Comparison of ENCODE assay signal across 23 cellular contexts in genomic region chr15:48470096-48470495, GRCh38.
DNase-seq lines count a peak whose midpoint lies in the region; FAIRE-seq and TF ChIP-seq lines count a peak whose summit lies in the region.
"Had no signal": no experiment of that assay in that cellular context is flagged by ENCODE, and none has a peak within 500 bp of the region (broad histone marks: within the 10 kb centered on the region; RNA-seq: fewer than 3 reads in every experiment).

No MANE protein-coding gene starts in this region.

- H3K4me3 ChIP-seq in astrocyte (ENCODE audit: insufficient read depth, low read depth, low read length) (no peak overlapping the region), mesenchymal stem cell (ENCODE audit: insufficient read depth in 1 of 2, low read depth in 1 of 2, low read length in 2 of 2) (no peak overlapping the region), subcutaneous abdominal adipose tissue (ENCODE audit: low read depth in 1 of 5, low read length in 5 of 5) (no peak overlapping the region)
- H3K4me3 ChIP-seq: A549, BLaER1 had no signal

- H3K79me2 ChIP-seq in astrocyte (ENCODE audit: insufficient read depth, low read length) = peaks cover 2% of the 10 kb centered on the region

- no peak overlapping the region for H2AFZ ChIP-seq in astrocyte (ENCODE audit: low read depth, low read length)
- H2AFZ ChIP-seq in mesenchymal stem cell (ENCODE audit: low read depth, low read length) = no peak overlapping the region

- peaks cover 67% of the 10 kb centered on the region for H3K36me3 Mint-ChIP-seq in astrocyte (ENCODE audit: low read depth, unreplicated experiment)
- H3K36me3 Mint-ChIP-seq: CD4-positive, alpha-beta memory T cell had no signal

- H3K27ac ChIP-seq in astrocyte (ENCODE audit: low read depth, low read length) (peak overlapping the region; percentile 37), mesenchymal stem cell (ENCODE audit: low read length, poor library complexity, severe bottlenecking) (peak overlapping the region; percentile 60), subcutaneous abdominal adipose tissue (ENCODE audit: low read depth, low read length) (peak overlapping the region; percentile 82)
- H3K27ac ChIP-seq: A549, BLaER1 had no signal

- H3K4me1 Mint-ChIP-seq in astrocyte (ENCODE audit: low read depth, unreplicated experiment) = peaks cover 18% of the 10 kb centered on the region

- peaks cover 93% of the 10 kb centered on the region for H3K36me3 ChIP-seq in astrocyte (ENCODE audit: insufficient read depth, low read length)
- peaks cover 21 to 95% of the 10 kb centered on the region in 2 experiments for H3K36me3 ChIP-seq in mesenchymal stem cell (ENCODE audit: control insufficient read depth in 1 of 2, insufficient read depth in 2 of 2, low read depth in 1 of 2, low read length in 2 of 2)
- peaks cover 44 to 87% (median 56%) of the 10 kb centered on the region in 5 donors for H3K36me3 ChIP-seq in subcutaneous abdominal adipose tissue (ENCODE audit: control insufficient read depth in 5 of 5, insufficient read depth in 5 of 5, low read length in 5 of 5)
- H3K36me3 ChIP-seq: BLaER1 had no signal

- H3K4ac ChIP-seq in mesenchymal stem cell (ENCODE audit: low read depth in 1 of 2, low read length in 2 of 2) = no peak overlapping the region

- no peak overlapping the region for H2BK5ac ChIP-seq in mesenchymal stem cell (ENCODE audit: low read depth, low read length, poor library complexity, severe bottlenecking)

- no peak overlapping the region for H2BK120ac ChIP-seq in mesenchymal stem cell (ENCODE audit: low read depth, low read length)

- H3K9me3 Mint-ChIP-seq in astrocyte (ENCODE audit: unreplicated experiment) = peaks cover 4% of the 10 kb centered on the region

- H3K79me1 ChIP-seq in mesenchymal stem cell (replicated peaks; ENCODE audit: low read length, poor library complexity, severe bottlenecking) = peaks cover 9% of the 10 kb centered on the region

- H3K23ac ChIP-seq in mesenchymal stem cell (ENCODE audit: low read length in 2 of 2) = no peak overlapping the region

- DNase-seq in HT1080 (ENCODE audit: low read depth) = peak; percentile 24
- no peak for DNase-seq in astrocyte (ENCODE audit: low read depth)
- DNase-seq in mesenchymal stem cell = peak; percentile 43
- no peak for DNase-seq in activated gamma-delta T cell treated with Interleukin-2 at 50 U/mL for 16 hours
- DNase-seq in NCI-H1694 (lab: John Stamatoyannopoulos, UW) = no peak
- DNase-seq in NCI-H2029 (lab: John Stamatoyannopoulos, UW) = no peak
- DNase-seq: CD4-positive, alpha-beta memory T cell; GF-D8; GOT3; KG1; NCI-H1105; NCI-H1694 treated with DMSO at 0.1 percent for 48 hours; NCI-H2107; NCI-H2227 treated with DMSO at 0.1 percent for 48 hours; NCI-H524; NCI-H82; OCI-M1; SHP77; SK-N-SH had no signal

- TF ChIP-seq CTCF in astrocyte (IDR thresholded peaks at IDR 0.05; ENCODE audit: insufficient read depth, low read depth, low read length) = no peak

- H3K27ac Mint-ChIP-seq in astrocyte (ENCODE audit: unreplicated experiment) = no peak overlapping the region
- H3K27ac Mint-ChIP-seq: CD4-positive, alpha-beta memory T cell had no signal

- H3K14ac ChIP-seq in mesenchymal stem cell (ENCODE audit: low read length in 2 of 2) = no peak overlapping the region

- H3K4me1 ChIP-seq in astrocyte (ENCODE audit: insufficient read depth, low read length) (peaks cover 15% of the 10 kb centered on the region), mesenchymal stem cell (ENCODE audit: control insufficient read depth, insufficient read depth, low read depth, low read length) (peaks cover 6% of the 10 kb centered on the region), subcutaneous abdominal adipose tissue (ENCODE audit: control insufficient read depth in 5 of 5, insufficient read depth in 5 of 5, low read length in 5 of 5) (peaks cover 0 to 27% (median 14%) of the 10 kb centered on the region in 5 donors)
- H3K4me1 ChIP-seq: A549, BLaER1 had no signal

- no peaks in the 10 kb centered on the region for H3K9me3 ChIP-seq in astrocyte (ENCODE audit: insufficient read depth, low read depth, low read length)
- H3K9me3 ChIP-seq in mesenchymal stem cell (ENCODE audit: control insufficient read depth, low read length) = no peaks in the 10 kb centered on the region
- no peaks in the 10 kb centered on the region for H3K9me3 ChIP-seq in subcutaneous abdominal adipose tissue (ENCODE audit: control insufficient read depth in 5 of 5, low read length in 5 of 5)
- H3K9me3 ChIP-seq: A549, BLaER1, SK-N-SH had no signal

- H4K20me1 ChIP-seq in astrocyte (ENCODE audit: insufficient read depth, low read length) = peaks cover 13% of the 10 kb centered on the region
- H4K20me1 ChIP-seq: BLaER1 had no signal

- H3K4me2 ChIP-seq in astrocyte (ENCODE audit: low read length) = peak overlapping the region; percentile 28
- H3K4me2 ChIP-seq in mesenchymal stem cell (ENCODE audit: low read length, poor library complexity, severe bottlenecking) = no peak overlapping the region
- H3K4me2 ChIP-seq: A549, BLaER1, SK-N-SH had no signal

- no peak overlapping the region for H2BK15ac ChIP-seq in mesenchymal stem cell (ENCODE audit: low read depth, poor library complexity, severe bottlenecking)

- no peak overlapping the region for H2BK12ac ChIP-seq in mesenchymal stem cell (ENCODE audit: low read length in 2 of 2)

- H2AK5ac ChIP-seq in mesenchymal stem cell (ENCODE audit: low read length, severe bottlenecking) = peak overlapping the region; percentile 0

- H4K8ac ChIP-seq in mesenchymal stem cell (ENCODE audit: low read length) = no peak overlapping the region

- no peak for FAIRE-seq in astrocyte (lab: Jason Lieb, UNC)
- FAIRE-seq: A549, HepG2 had no signal

- 89% methylated on average over 4 of the region's 4 CpGs for WGBS in mesenchymal stem cell

- no peak overlapping the region for H3K18ac ChIP-seq in mesenchymal stem cell (ENCODE audit: low read depth in 1 of 2, low read length in 2 of 2)

- H3K9ac ChIP-seq in astrocyte (ENCODE audit: low read length) (no peak overlapping the region), mesenchymal stem cell (ENCODE audit: low read length) (no peak overlapping the region), subcutaneous abdominal adipose tissue (ENCODE audit: low read length in 5 of 5) (no peak overlapping the region)
- H3K9ac ChIP-seq: BLaER1, SK-N-SH had no signal

- no peak overlapping the region for H4K91ac ChIP-seq in mesenchymal stem cell (ENCODE audit: low read length)

- H3K27me3 Mint-ChIP-seq in astrocyte (ENCODE audit: low read depth, unreplicated experiment) = no peaks in the 10 kb centered on the region
- H3K27me3 Mint-ChIP-seq: CD4-positive, alpha-beta memory T cell had no signal

- H3K27me3 ChIP-seq in astrocyte (ENCODE audit: insufficient read depth, low read length) (no peaks in the 10 kb centered on the region), mesenchymal stem cell (ENCODE audit: control insufficient read depth in 1 of 2, insufficient read depth in 1 of 2, low read length in 2 of 2) (no peaks in the 10 kb centered on the region), subcutaneous abdominal adipose tissue (ENCODE audit: control insufficient read depth in 5 of 5, insufficient read depth in 4 of 5, low read length in 5 of 5) (no peaks in the 10 kb centered on the region)
- H3K27me3 ChIP-seq: BLaER1 had no signal

- no peak overlapping the region for H3K4me3 Mint-ChIP-seq in astrocyte (ENCODE audit: unreplicated experiment)
- H3K4me3 Mint-ChIP-seq: CD4-positive, alpha-beta memory T cell had no signal

Comparison
In these comparisons a context has a peak if more than half of its experiments do, and no peak if none do; other contexts are left out.
1. DNase-seq: peak in HT1080 (single experiment) and mesenchymal stem cell (single experiment); none in astrocyte (single experiment), activated gamma-delta T cell treated with Interleukin-2 at 50 U/mL for 16 hours (single experiment), NCI-H1694 (single experiment) and NCI-H2029 (single experiment).
2. Peak in every context shown above with its lines, with median percentiles within 50 percentile points of each other: H3K27ac ChIP-seq.